19 cellular contexts compared by ENCODE assay signal in genomic region chr3:66433522-66433782, GRCh38.
A peak's percentile ranks its signal among the peaks of the same experiment; 100 is the strongest.
DNase-seq lines count a peak whose midpoint lies in the region; ATAC-seq and TF ChIP-seq lines count a peak whose summit lies in the region.
"Had no signal": no experiment of that assay in that cellular context is flagged by ENCODE, and none has a peak within 500 bp of the region (broad histone marks: within the 10 kb centered on the region; RNA-seq: fewer than 3 reads in every experiment).

No MANE protein-coding gene starts in this region.

- H3K27ac Mint-ChIP-seq in WTC11 = peak overlapping the region; percentile 8; the same call in 1 of the 2 replicates
- H3K27ac Mint-ChIP-seq: activated naive CD4-positive, alpha-beta T cell treated with anti-CD3 and anti-CD28 coated beads for 36 hours had no signal

- intact Hi-C loops in right cardiac atrium (cut with DNase I) = no loop called here
- intact Hi-C loops in Right ventricle myocardium inferior (cut with DNase I) = no loop called here

- peaks cover 90% of the 10 kb centered on the region for H3K4me1 Mint-ChIP-seq in WTC11

- H3K27ac ChIP-seq in right cardiac atrium (ENCODE audit: low read length) (peak overlapping the region; percentile 42), neutrophil (peak overlapping the region; percentile 12)
- H3K27ac ChIP-seq: ascending aorta had no signal

- H3K4me3 ChIP-seq in right cardiac atrium (ENCODE audit: low read length) = no peak overlapping the region
- no peak overlapping the region for H3K4me3 ChIP-seq in neutrophil (ENCODE audit: low read depth in 1 of 2, low read length in 1 of 2)
- H3K4me3 ChIP-seq: ascending aorta had no signal

- H3K4me3 Mint-ChIP-seq in WTC11 = no peak overlapping the region
- H3K4me3 Mint-ChIP-seq: activated naive CD4-positive, alpha-beta T cell treated with anti-CD3 and anti-CD28 coated beads for 36 hours; activated T-cell treated with anti-CD3 and anti-CD28 coated beads, Interleukin-2, amount 50 U/mL, for 4 hours had no signal

- H3K36me3 ChIP-seq in neutrophil = no peaks in the 10 kb centered on the region
- H3K36me3 ChIP-seq: ascending aorta had no signal

- CTCF ChIA-PET in WTC11 (lab: Charles Lee) = interaction anchor here (1.4 kb wide), 1 partner anchor 25 kb away, joined by 3 read pairs; no protein-coding TSS in a partner anchor

- POLR2A ChIA-PET in WTC11 (lab: Charles Lee) = interaction anchor here (1.1 kb wide), 1 partner anchor 9 kb away, joined by 3 read pairs; no protein-coding TSS in a partner anchor

- 57% methylated on average over 4 of the region's 4 CpGs for WGBS in right cardiac atrium

- no peaks in the 10 kb centered on the region for H3K9me3 Mint-ChIP-seq in WTC11
- H3K9me3 Mint-ChIP-seq: activated naive CD4-positive, alpha-beta T cell treated with anti-CD3 and anti-CD28 coated beads for 36 hours; activated T-cell treated with anti-CD3 and anti-CD28 coated beads, Interleukin-2, amount 50 U/mL, for 4 hours had no signal

- no peak for ATAC-seq in right cardiac atrium
- ATAC-seq in Right ventricle myocardium inferior = no peak
- ATAC-seq in WTC11 = no peak
- no peak for ATAC-seq in HG03095 (IDR thresholded peaks at IDR 0.05; ENCODE audit: unreplicated experiment)
- ATAC-seq: activated T-cell treated with anti-CD3 and anti-CD28 coated beads, Interleukin-2, amount 50 U/mL, for 4 hours; esophagus mucosa; sciatic nerve had no signal

- no peak for DNase-seq in right cardiac atrium
- DNase-seq in Right ventricle myocardium inferior (ENCODE audit: missing footprints) = no peak
- DNase-seq in WTC11 (ENCODE audit: low spot score) = no peak
- no peak for DNase-seq in GM13977 (ENCODE audit: low spot score)
- DNase-seq in RKO (ENCODE audit: low spot score) = no peak
- DNase-seq: activated naive CD4-positive, alpha-beta T cell treated with anti-CD3 and anti-CD28 coated beads for 36 hours; activated T-cell treated with anti-CD3 and anti-CD28 coated beads, Interleukin-2, amount 50 U/mL, for 4 hours; effector memory CD4-positive, alpha-beta T cell; foreskin melanocyte; GDM1; kidney; NCI-H1694; NCI-H526 treated with DMSO at 0.1 percent for 48 hours; SK-N-SH had no signal

- H3K27me3 ChIP-seq in right cardiac atrium (ENCODE audit: control insufficient read depth, insufficient read depth) = no peaks in the 10 kb centered on the region
- H3K27me3 ChIP-seq in neutrophil = no peaks in the 10 kb centered on the region
- H3K27me3 ChIP-seq: ascending aorta had no signal

- peaks cover 21% of the 10 kb centered on the region for H3K36me3 Mint-ChIP-seq in WTC11

- peaks cover 27% of the 10 kb centered on the region for H3K4me1 ChIP-seq in right cardiac atrium (ENCODE audit: control insufficient read depth, insufficient read depth, low read length)
- peaks cover 7 to 9% of the 10 kb centered on the region in 2 experiments for H3K4me1 ChIP-seq in neutrophil (ENCODE audit: control insufficient read depth in 1 of 2, insufficient read depth in 1 of 2, low read depth in 1 of 2, low read length in 1 of 2)

- in situ Hi-C loops in GM13977 (cut with MboI; ENCODE audit: low pct_unique_long_range_greater_than_20kb, low sequenced_read_pairs, unreplicated experiment) = no loop called here

- H3K27me3 Mint-ChIP-seq in WTC11 (ENCODE audit: low read depth) = no peaks in the 10 kb centered on the region

- no peak for TF ChIP-seq CTCF in WTC11 (IDR thresholded peaks at IDR 0.05)
- no peak for TF ChIP-seq CTCF in neutrophil (IDR thresholded peaks at IDR 0.05)
- TF ChIP-seq CTCF in GM13977 (IDR thresholded peaks at IDR 0.05; ENCODE audit: extremely low read depth, insufficient read depth, missing control alignments) = no peak

- H3K9me3 ChIP-seq in right cardiac atrium (ENCODE audit: control insufficient read depth, low read length) (no peaks in the 10 kb centered on the region), neutrophil (no peaks in the 10 kb centered on the region)
- H3K9me3 ChIP-seq: ascending aorta, SK-N-SH had no signal

TF ChIP-seq in WTC11, 78 proteins besides CTCF, POLR2A, EP300 and RAD21:
- TF ChIP-seq, protein P1, sequence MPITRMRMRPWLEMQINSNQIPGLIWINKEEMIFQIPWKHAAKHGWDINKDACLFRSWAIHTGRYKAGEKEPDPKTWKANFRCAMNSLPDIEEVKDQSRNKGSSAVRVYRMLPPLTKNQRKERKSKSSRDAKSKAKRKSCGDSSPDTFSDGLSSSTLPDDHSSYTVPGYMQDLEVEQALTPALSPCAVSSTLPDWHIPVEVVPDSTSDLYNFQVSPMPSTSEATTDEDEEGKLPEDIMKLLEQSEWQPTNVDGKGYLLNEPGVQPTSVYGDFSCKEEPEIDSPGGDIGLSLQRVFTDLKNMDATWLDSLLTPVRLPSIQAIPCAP (CRISPR knock-in tag; IDR thresholded peaks at IDR 0.05) = no peak
- TF ChIP-seq, protein P2, sequence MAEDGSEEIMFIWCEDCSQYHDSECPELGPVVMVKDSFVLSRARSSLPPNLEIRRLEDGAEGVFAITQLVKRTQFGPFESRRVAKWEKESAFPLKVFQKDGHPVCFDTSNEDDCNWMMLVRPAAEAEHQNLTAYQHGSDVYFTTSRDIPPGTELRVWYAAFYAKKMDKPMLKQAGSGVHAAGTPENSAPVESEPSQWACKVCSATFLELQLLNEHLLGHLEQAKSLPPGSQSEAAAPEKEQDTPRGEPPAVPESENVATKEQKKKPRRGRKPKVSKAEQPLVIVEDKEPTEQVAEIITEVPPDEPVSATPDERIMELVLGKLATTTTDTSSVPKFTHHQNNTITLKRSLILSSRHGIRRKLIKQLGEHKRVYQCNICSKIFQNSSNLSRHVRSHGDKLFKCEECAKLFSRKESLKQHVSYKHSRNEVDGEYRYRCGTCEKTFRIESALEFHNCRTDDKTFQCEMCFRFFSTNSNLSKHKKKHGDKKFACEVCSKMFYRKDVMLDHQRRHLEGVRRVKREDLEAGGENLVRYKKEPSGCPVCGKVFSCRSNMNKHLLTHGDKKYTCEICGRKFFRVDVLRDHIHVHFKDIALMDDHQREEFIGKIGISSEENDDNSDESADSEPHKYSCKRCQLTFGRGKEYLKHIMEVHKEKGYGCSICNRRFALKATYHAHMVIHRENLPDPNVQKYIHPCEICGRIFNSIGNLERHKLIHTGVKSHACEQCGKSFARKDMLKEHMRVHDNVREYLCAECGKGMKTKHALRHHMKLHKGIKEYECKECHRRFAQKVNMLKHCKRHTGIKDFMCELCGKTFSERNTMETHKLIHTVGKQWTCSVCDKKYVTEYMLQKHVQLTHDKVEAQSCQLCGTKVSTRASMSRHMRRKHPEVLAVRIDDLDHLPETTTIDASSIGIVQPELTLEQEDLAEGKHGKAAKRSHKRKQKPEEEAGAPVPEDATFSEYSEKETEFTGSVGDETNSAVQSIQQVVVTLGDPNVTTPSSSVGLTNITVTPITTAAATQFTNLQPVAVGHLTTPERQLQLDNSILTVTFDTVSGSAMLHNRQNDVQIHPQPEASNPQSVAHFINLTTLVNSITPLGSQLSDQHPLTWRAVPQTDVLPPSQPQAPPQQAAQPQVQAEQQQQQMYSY (CRISPR knock-in tag; IDR thresholded peaks at IDR 0.05) = no peak
- TF ChIP-seq, protein P3, sequence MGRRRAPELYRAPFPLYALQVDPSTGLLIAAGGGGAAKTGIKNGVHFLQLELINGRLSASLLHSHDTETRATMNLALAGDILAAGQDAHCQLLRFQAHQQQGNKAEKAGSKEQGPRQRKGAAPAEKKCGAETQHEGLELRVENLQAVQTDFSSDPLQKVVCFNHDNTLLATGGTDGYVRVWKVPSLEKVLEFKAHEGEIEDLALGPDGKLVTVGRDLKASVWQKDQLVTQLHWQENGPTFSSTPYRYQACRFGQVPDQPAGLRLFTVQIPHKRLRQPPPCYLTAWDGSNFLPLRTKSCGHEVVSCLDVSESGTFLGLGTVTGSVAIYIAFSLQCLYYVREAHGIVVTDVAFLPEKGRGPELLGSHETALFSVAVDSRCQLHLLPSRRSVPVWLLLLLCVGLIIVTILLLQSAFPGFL (CRISPR knock-in tag; IDR thresholded peaks at IDR 0.05; ENCODE audit: borderline replicate concordance) = no peak
- TF ChIP-seq SMAD4 (CRISPR knock-in tag; IDR thresholded peaks at IDR 0.05) = no peak
- TF ChIP-seq CREM (CRISPR knock-in tag; IDR thresholded peaks at IDR 0.05) = no peak
